ENCODE assay signal across 8 cellular contexts in genomic region chr10:3902054-3902808, GRCh38.
DNase-seq lines count a peak whose midpoint lies in the region; ATAC-seq and TF ChIP-seq lines count a peak whose summit lies in the region.

No MANE protein-coding gene starts in this region.

- peak; percentile 96 for ATAC-seq in GM18909 (IDR thresholded peaks at IDR 0.05; ENCODE audit: poor library complexity, unreplicated experiment)
- peak; percentile 94 for ATAC-seq in HG02840 (IDR thresholded peaks at IDR 0.05; ENCODE audit: low FRiP score, unreplicated experiment)

- in situ Hi-C loops in SK-MEL-5 (cut with HindIII; ENCODE audit: low pct_unique_long_range_greater_than_20kb, low sequenced_read_pairs) = no loop called here

- no peak overlapping the region for H3K4me3 ChIP-seq in fibroblast of mammary gland (ENCODE audit: control insufficient read depth, low read depth, low read length)

- DNase-seq in SK-MEL-5 (ENCODE audit: low read depth, low spot score) (peak; percentile 51), fibroblast of mammary gland (ENCODE audit: low read depth) (peak; percentile 63), occipital lobe (lab: John Stamatoyannopoulos, UW) (no peak), inferior parietal cortex (ENCODE audit: extremely low spot score) (no peak), SW480 (ENCODE audit: low spot score) (no peak)
- peak; percentile 43 for DNase-seq in stimulated activated CD4-positive, alpha-beta T cell treated with anti-CD3 and anti-CD28 coated beads, Interleukin-4, amount 100 ng/mL, for 24 hours

- TF ChIP-seq CTCF in fibroblast of mammary gland (conservative IDR thresholded peaks at IDR 0.05; ENCODE audit: control insufficient read depth, insufficient read depth, low read depth, low read length) = no peak

Comparison
In these comparisons a context has a peak if more than half of its experiments do, and no peak if none do; other contexts are left out.
1. DNase-seq: peak in SK-MEL-5 (single experiment), fibroblast of mammary gland (single experiment) and stimulated activated CD4-positive, alpha-beta T cell treated with anti-CD3 and anti-CD28 coated beads, Interleukin-4, amount 100 ng/mL, for 24 hours (single experiment); none in occipital lobe (single experiment), inferior parietal cortex (single experiment) and SW480 (single experiment).